In genomic region chr16:86334062-86334461, GRCh38 we compare ENCODE assay signal across 23 cellular contexts.
"Had no signal": no experiment of that assay in that cellular context is flagged by ENCODE, and none has a peak within 500 bp of the region (broad histone marks: within the 10 kb centered on the region; RNA-seq: fewer than 3 reads in every experiment).

No MANE protein-coding gene starts in this region.

- H3K9me3 Mint-ChIP-seq: dendritic cell treated with granulocyte-macrophage colony-stimulating factor and Interleukin-4, amounts not matched to agents 40 ng/mL and 50 ng/mL, for 4 days had no signal

- H3K27ac ChIP-seq: esophagus squamous epithelium, foreskin keratinocyte, left ventricle myocardium inferior, lower lobe of right lung, neutrophil, psoas muscle, right lobe of liver, spleen, stomach had no signal

- H3K36me3 Mint-ChIP-seq: naive B cell; stimulated activated naive B cell treated with anti-CD40 and anti-IgM and Interleukin-4, amounts not matched to agents 10 μg/mL and 1 μg/mL and 100 μg/mL, for 72 hours had no signal

- H3K4me1 Mint-ChIP-seq: memory B cell; naive B cell; stimulated activated naive B cell treated with anti-CD40 and anti-IgM and Interleukin-4, amounts not matched to agents 10 μg/mL and 1 μg/mL and 100 μg/mL, for 72 hours had no signal

- H3K4me3 Mint-ChIP-seq: dendritic cell treated with granulocyte-macrophage colony-stimulating factor and Interleukin-4, amounts not matched to agents 40 ng/mL and 50 ng/mL, for 4 days; memory B cell; naive B cell; stimulated activated naive B cell treated with anti-CD40 and anti-IgM and Interleukin-4, amounts not matched to agents 10 μg/mL and 1 μg/mL and 100 μg/mL, for 72 hours had no signal

- H3K4me3 ChIP-seq: esophagus squamous epithelium, left ventricle myocardium inferior, lower lobe of right lung, psoas muscle, right lobe of liver, spleen, stomach had no signal

- FAIRE-seq: colon, urothelium cell line had no signal

- H3K36me3 ChIP-seq: esophagus squamous epithelium, left ventricle myocardium inferior, lower lobe of right lung, neutrophil, right lobe of liver, spleen, stomach had no signal

- H3K4me1 ChIP-seq: esophagus squamous epithelium, foreskin keratinocyte, left ventricle myocardium inferior, lower lobe of right lung, psoas muscle, right lobe of liver, spleen, stomach had no signal

- H3K27ac Mint-ChIP-seq: dendritic cell treated with granulocyte-macrophage colony-stimulating factor and Interleukin-4, amounts not matched to agents 40 ng/mL and 50 ng/mL, for 4 days; memory B cell; naive B cell had no signal

- H3K27me3 ChIP-seq: foreskin keratinocyte, right lobe of liver had no signal

- DNase-seq: cerebellar nuclear complex; esophagus squamous epithelium; foreskin keratinocyte; hippocampal formation; islet precursor cell; left ventricle myocardium inferior; lower lobe of right lung; naive B cell; psoas muscle; retina; spleen; stimulated activated CD4-positive, alpha-beta T cell treated with anti-CD3 and anti-CD28 coated beads, Interleukin-2, amount 100 ng/mL, for 24 hours; stimulated activated CD4-positive, alpha-beta T cell treated with anti-CD3 and anti-CD28 coated beads, Interleukin-4, amount 100 ng/mL, for 4 hours; stimulated activated naive B cell treated with anti-CD40 and anti-IgM and Interleukin-4, amounts not matched to agents 10 μg/mL and 1 μg/mL and 100 μg/mL, for 72 hours; stomach; substantia nigra; trophoblast cell had no signal

- ATAC-seq: foreskin keratinocyte; lower lobe of right lung; psoas muscle; right lobe of liver; stimulated activated naive B cell treated with anti-CD40 and anti-IgM and Interleukin-4, amounts not matched to agents 10 μg/mL and 1 μg/mL and 100 μg/mL, for 72 hours had no signal

- H3K9me3 ChIP-seq: esophagus squamous epithelium, left ventricle myocardium inferior, lower lobe of right lung, neutrophil, psoas muscle, right lobe of liver, spleen, stomach had no signal
